12 cellular contexts compared by ENCODE assay signal in the genomic region with DNA sequence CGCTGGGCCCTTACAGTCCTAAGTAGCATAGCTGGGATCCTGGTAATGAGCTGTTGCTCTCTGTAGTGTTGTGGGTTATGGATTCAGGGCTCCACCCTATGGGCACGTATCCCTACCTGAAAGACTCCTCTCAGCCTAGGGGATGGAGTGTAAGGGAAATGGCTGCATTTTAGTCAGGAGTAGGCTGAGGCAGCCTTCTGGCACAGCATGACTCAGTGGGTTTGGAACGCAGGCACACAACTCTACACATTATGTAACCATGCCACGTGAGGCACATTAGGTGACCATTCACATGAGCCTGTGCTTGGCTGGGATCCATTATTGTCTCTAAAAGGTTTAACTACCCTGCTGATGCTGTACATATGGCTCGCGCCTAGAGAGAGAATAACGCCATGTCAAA. TPM values are rescaled to one million over a fixed set of nuclear protein-coding genes. Genes with fewer than 3 reads are reported as not detected.
DNase-seq lines count a peak whose midpoint lies in the region; ATAC-seq, FAIRE-seq and TF ChIP-seq lines count a peak whose summit lies in the region.
"Had no signal": no experiment of that assay in that cellular context is flagged by ENCODE, and none has a peak within 500 bp of the region (broad histone marks: within the 10 kb centered on the region; RNA-seq: fewer than 3 reads in every experiment).

No MANE protein-coding gene starts in this region.

- peaks cover 9% of the 10 kb centered on the region for H3K4me1 Mint-ChIP-seq in Calu3 (ENCODE audit: low read depth, unreplicated experiment)

- TF ChIP-seq RAD21 in Ishikawa (IDR thresholded peaks at IDR 0.05; ENCODE audit: low read depth) (peak; percentile 39), K562 (CRISPR knock-in tag; conservative IDR thresholded peaks at IDR 0.05 in 1 of 2, IDR thresholded peaks at IDR 0.05 in 1 of 2) (no peak)

- peaks cover 14% of the 10 kb centered on the region for H3K36me3 Mint-ChIP-seq in Calu3 (ENCODE audit: insufficient read depth, unreplicated experiment)
- peaks cover 17 to 21% of the 10 kb centered on the region in 2 donors for H3K36me3 Mint-ChIP-seq in activated naive CD4-positive, alpha-beta T cell treated with anti-CD3 and anti-CD28 coated beads, Interleukin-2, amount 50 U/mL, for 72 hours

- H3K9me3 Mint-ChIP-seq in Calu3 (ENCODE audit: low read depth, unreplicated experiment): no peaks in the 10 kb centered on the region
- no peaks in the 10 kb centered on the region for H3K9me3 Mint-ChIP-seq in activated naive CD4-positive, alpha-beta T cell treated with anti-CD3 and anti-CD28 coated beads, Interleukin-2, amount 50 U/mL, for 72 hours

- H2AFZ ChIP-seq in K562 (ENCODE audit: low read depth, low read length) (no peak overlapping the region), keratinocyte (ENCODE audit: control insufficient read depth, low read length) (peak overlapping the region; percentile 7)

- WGBS in K562 (ENCODE audit: insufficient coverage, low coverage, missing lambda C conversion rate): 92% methylated on average over 6 of the region's 7 CpGs

- peak overlapping the region; percentile 74 for H3K27ac Mint-ChIP-seq in Calu3 (ENCODE audit: unreplicated experiment)
- no peak overlapping the region for H3K27ac Mint-ChIP-seq in activated naive CD4-positive, alpha-beta T cell treated with anti-CD3 and anti-CD28 coated beads, Interleukin-2, amount 50 U/mL, for 72 hours

- H3K36me3 ChIP-seq in K562 (ENCODE audit: control insufficient read depth, insufficient read depth, low read length) (peaks cover 74% of the 10 kb centered on the region), keratinocyte (ENCODE audit: control insufficient read depth in 2 of 2, extremely low read depth in 1 of 2, insufficient read depth in 2 of 2, low read length in 2 of 2) (peaks cover 5 to 17% of the 10 kb centered on the region in 2 experiments)

- no peaks in the 10 kb centered on the region for H3K27me3 Mint-ChIP-seq in Calu3 (ENCODE audit: unreplicated experiment)
- H3K27me3 Mint-ChIP-seq: CD4-positive, alpha-beta memory T cell had no signal

- FAIRE-seq in K562 (lab: Jason Lieb, UNC): no peak
- peak; percentile 92 for FAIRE-seq in keratinocyte (lab: Jason Lieb, UNC)

- CTCF ChIA-PET in Calu3 (lab: Charles Lee): interaction anchor here (0.9 to 1.0 kb wide), 2 partner anchors 33 to 120 kb away, joined by 3 read pairs; partner anchors contain the start of gene TPD52L1
- CTCF ChIA-PET in K562 (lab: Yijun Ruan, JAX; ENCODE audit: low intra/inter-chr PET ratio): no interaction called here

- H3K27ac ChIP-seq in K562 (ENCODE audit: extremely low read depth, low read depth, low read length): no peak overlapping the region
- peak overlapping the region; percentile 40 for H3K27ac ChIP-seq in keratinocyte (ENCODE audit: control insufficient read depth, insufficient read depth, low read length)
- H3K27ac ChIP-seq: tibial nerve had no signal

- H3K4me2 ChIP-seq in K562 (ENCODE audit: insufficient read depth, low read length): no peak overlapping the region
- H3K4me2 ChIP-seq in keratinocyte (ENCODE audit: control insufficient read depth, extremely low read depth, insufficient read depth, low read depth, low read length): peak overlapping the region; percentile 1

- POLR2A ChIA-PET in K562 (lab: Yijun Ruan, JAX): interaction anchor here (0.6 to 1.6 kb wide), 4 partner anchors 8 to 700 kb away, joined by 3 to 5 read pairs (median 4); no protein-coding TSS in a partner anchor

- in situ Hi-C loops in K562 (cut with MboI): no loop called here

- H3K79me2 ChIP-seq in K562 (ENCODE audit: control insufficient read depth, insufficient read depth, low read length): peaks cover 8% of the 10 kb centered on the region; the same call in 2 of the 3 replicates
- no peaks in the 10 kb centered on the region for H3K79me2 ChIP-seq in keratinocyte (ENCODE audit: control insufficient read depth, insufficient read depth, low read length)

- TF ChIP-seq CTCF in Calu3 (IDR thresholded peaks at IDR 0.05; ENCODE audit: unreplicated experiment) (no peak), K562 (IDR thresholded peaks at IDR 0.05 in 2 of 3, conservative IDR thresholded peaks at IDR 0.05 in 1 of 3; ENCODE audit: insufficient read depth in 2 of 3, low read depth in 1 of 3, low read length in 3 of 3) (no peak), keratinocyte (optimal IDR thresholded peaks at IDR 0.05 in 1 of 3, IDR thresholded peaks at IDR 0.05 in 1 of 3, conservative IDR thresholded peaks at IDR 0.05 in 1 of 3; ENCODE audit: extremely low read depth in 1 of 3, insufficient read depth in 2 of 3, low read length in 3 of 3) (peak in 1 of 3 experiments; percentile 60)

- no peaks in the 10 kb centered on the region for H3K4me1 ChIP-seq in K562 (replicated peaks in 1 of 2; ENCODE audit: control insufficient read depth in 2 of 2, insufficient read depth in 2 of 2, low read length in 2 of 2)
- H3K4me1 ChIP-seq in keratinocyte (ENCODE audit: control insufficient read depth, extremely low read depth, insufficient read depth, low read length): peaks cover 12% of the 10 kb centered on the region
- H3K4me1 ChIP-seq: tibial nerve had no signal

- TF ChIP-seq POLR2A in K562 (conservative IDR thresholded peaks at IDR 0.05): peak; percentile 40

- H3K9me3 ChIP-seq in K562 (replicated peaks; ENCODE audit: control insufficient read depth, insufficient read depth, low read depth, low read length) (no peaks in the 10 kb centered on the region), keratinocyte (ENCODE audit: control insufficient read depth, low read depth, low read length) (no peaks in the 10 kb centered on the region)
- H3K9me3 ChIP-seq: tibial nerve had no signal

- H3K9ac ChIP-seq in K562 (ENCODE audit: insufficient read depth in 1 of 2, low read depth in 2 of 2, low read length in 2 of 2): no peak overlapping the region
- no peak overlapping the region for H3K9ac ChIP-seq in keratinocyte (ENCODE audit: control insufficient read depth, extremely low read depth, insufficient read depth, low read length)

- intact Hi-C loops in Calu3 (cut with micrococcal nuclease; ENCODE audit: unreplicated experiment): loop anchor here (2.0 to 5.0 kb wide), 2 partner anchors 82 to 121 kb away; partner anchors contain the start of gene TPD52L1
- intact Hi-C loops in K562 (cut with micrococcal nuclease): no loop called here

- peak; percentile 84; the same call in 1 of the 2 replicates for TF ChIP-seq EP300 in Ishikawa (IDR thresholded peaks at IDR 0.05; ENCODE audit: borderline replicate concordance)
- TF ChIP-seq EP300 in K562 (IDR thresholded peaks at IDR 0.05; ENCODE audit: low read length): no peak

- peak; percentile 45 for ATAC-seq in K562
- no peak for ATAC-seq in GM19324 (IDR thresholded peaks at IDR 0.05; ENCODE audit: low FRiP score, unreplicated experiment)
- no peak for ATAC-seq in activated naive CD4-positive, alpha-beta T cell treated with anti-CD3 and anti-CD28 coated beads, Interleukin-2, amount 50 U/mL, for 72 hours

- H3K9me1 ChIP-seq in K562 (ENCODE audit: control insufficient read depth, insufficient read depth, low read length) (no peaks in the 10 kb centered on the region), keratinocyte (ENCODE audit: control insufficient read depth, extremely low read depth, insufficient read depth, low read length) (no peaks in the 10 kb centered on the region)

- dilution Hi-C loops in keratinocyte (cut with MboI; ENCODE audit: extremely low pct_ligation_motif_present, low sequenced_read_pairs): no loop called here

- H3K4me3 ChIP-seq in K562 (no peak overlapping the region), keratinocyte (ENCODE audit: control insufficient read depth in 2 of 3, extremely low read depth in 1 of 3, insufficient read depth in 2 of 3, low read depth in 1 of 3, low read length in 3 of 3) (no peak overlapping the region)
- H3K4me3 ChIP-seq: tibial nerve had no signal

- H3K27me3 ChIP-seq in K562 (ENCODE audit: control insufficient read depth in 2 of 2, insufficient read depth in 2 of 2, low read length in 2 of 2): no peaks in the 10 kb centered on the region
- no peaks in the 10 kb centered on the region for H3K27me3 ChIP-seq in keratinocyte (ENCODE audit: control insufficient read depth, extremely low read depth, insufficient read depth, low read length)
- H3K27me3 ChIP-seq: tibial nerve had no signal

- H4K20me1 ChIP-seq in K562 (replicated peaks; ENCODE audit: control insufficient read depth, insufficient read depth, low read length): 0 out of 2 replicates have a peak, but pooled peaks cover 3% of the 10 kb centered on the region
- no peaks in the 10 kb centered on the region for H4K20me1 ChIP-seq in keratinocyte (ENCODE audit: control insufficient read depth, extremely low read depth, insufficient read depth, low read length)

- no peak overlapping the region for H3K4me3 Mint-ChIP-seq in Calu3 (ENCODE audit: low read depth, unreplicated experiment)
- H3K4me3 Mint-ChIP-seq: CD4-positive, alpha-beta memory T cell had no signal

- DNase-seq in Calu3 (peak; percentile 81), K562 (ENCODE audit: extremely low read depth in 1 of 4, low spot score in 3 of 4) (no peak), keratinocyte (ENCODE audit: low read depth, low spot score) (peak; percentile 86), NCI-H774 (lab: John Stamatoyannopoulos, UW) (no peak), DMS53 (lab: John Stamatoyannopoulos, UW) (no peak)
- DNase-seq in activated naive CD4-positive, alpha-beta T cell treated with anti-CD3 and anti-CD28 coated beads, Interleukin-2, amount 50 U/mL, for 72 hours (ENCODE audit: low spot score in 2 of 2): no peak
- DNase-seq: CD4-positive, alpha-beta memory T cell; NCI-H146; retina had no signal

- BruUV-seq in Calu3 (replicated peaks; lab: Mats Ljungman, UMichigan): no TSS peak
- BruUV-seq in K562 (replicated peaks; lab: Mats Ljungman, UMichigan): no TSS peak

RNA-seq across cellular contexts. Expression of gene HDDC2, which starts 27.8 kb away (rescaled TPM):
- 22.4 and 24.2 TPM in 2 replicates for total RNA-seq in Calu3 (2022)
- total RNA-seq in K562 (2011; cell fraction: chromatin; rRNA removed; ENCODE audit: low replicate concordance): 73.9 and 153 TPM in 2 replicates
- 49.4 and 70.0 TPM in 2 replicates for total RNA-seq in K562 (2011; cell fraction: nucleolus; rRNA removed)
- total RNA-seq in K562 (2011; cell fraction: nucleoplasm; rRNA removed): 113 and 160 TPM in 2 replicates
- 257 and 288 TPM in 2 replicates for total RNA-seq in K562 (2014; rRNA removed)
- 291 and 320 TPM in 2 replicates for total RNA-seq in K562 (2014; rRNA removed; fragmentation: Illumina TruSeq; extraction: Trizol)
- 212 and 219 TPM in 2 replicates for total RNA-seq in K562 (2015; rRNA removed; fragmentation: Illumina TruSeq; extraction: Trizol)
- total RNA-seq in K562 (2021): 193 and 194 TPM in 2 replicates
- 307 and 436 TPM in 2 replicates for polyA plus RNA-seq in K562 (2011; rRNA removed)
- polyA plus RNA-seq in K562 (2011; cell fraction: cytosol; rRNA removed): 294 and 307 TPM in 2 replicates
- 134 and 184 TPM in 2 replicates for polyA plus RNA-seq in K562 (2011; cell fraction: nucleus; rRNA removed)
- 183 and 267 TPM in 2 replicates for polyA plus RNA-seq in K562 (2012)
- 284 and 294 TPM in 2 replicates for polyA plus RNA-seq in K562 (2014; fragmentation: Illumina TruSeq; extraction: Trizol)
- 100 to 1,000 TPM; 587 to 632 TPM for polyA plus RNA-seq in K562 (2014; fragmentation: Nextera tagmentation; extraction: Ambion mirVana)
- 368 and 418 TPM in 2 replicates for polyA plus RNA-seq in K562 (2014; rRNA removed)
- 185 and 206 TPM in 2 replicates for polyA minus RNA-seq in K562 (2011; rRNA and poly(A)+ RNA removed)
- 56.4 and 57.5 TPM in 2 replicates for polyA minus RNA-seq in K562 (2011; cell fraction: cytosol; rRNA and poly(A)+ RNA removed)
- polyA minus RNA-seq in K562 (2011; cell fraction: nucleus; rRNA and poly(A)+ RNA removed): 77.5 and 119 TPM in 2 replicates
- 57.1 to 75.8 TPM (median 60.0 TPM) in 3 replicates for polyA plus RNA-seq in keratinocyte
- 53.5 TPM for polyA plus RNA-seq in keratinocyte (2011; ENCODE audit: low read depth)
- 67.1 and 83.2 TPM in 2 replicates for polyA plus RNA-seq in keratinocyte (2011; cell fraction: cytosol; rRNA removed)
- polyA plus RNA-seq in keratinocyte (2011; cell fraction: nucleus; rRNA removed): 20.5 and 29.7 TPM in 2 replicates
- polyA plus RNA-seq in keratinocyte (2012; ENCODE audit: low replicate concordance): 43.6 and 54.8 TPM in 2 replicates
- polyA minus RNA-seq in keratinocyte: 10.8 to 28.8 TPM (median 14.4 TPM) in 3 replicates
- polyA minus RNA-seq in keratinocyte (2011; cell fraction: cytosol; rRNA and poly(A)+ RNA removed): 18.8 TPM
- polyA minus RNA-seq in keratinocyte (2011; cell fraction: nucleus; rRNA and poly(A)+ RNA removed): 6.0 and 6.3 TPM in 2 replicates
- total RNA-seq in activated naive CD4-positive, alpha-beta T cell treated with anti-CD3 and anti-CD28 coated beads, Interleukin-2, amount 50 U/mL, for 72 hours: 10 to 100 TPM; 60.1 to 78.5 TPM

Comparison
In these comparisons a context has a peak if more than half of its experiments do, and no peak if none do; other contexts are left out.
1. DNase-seq: peak in Calu3 (single experiment) and keratinocyte (single experiment); none in K562 (0 of 4), NCI-H774 (single experiment), activated naive CD4-positive, alpha-beta T cell treated with anti-CD3 and anti-CD28 coated beads, Interleukin-2, amount 50 U/mL, for 72 hours (0 of 2) and DMS53 (single experiment).